9 cellular contexts compared by ENCODE assay signal in the genomic region with DNA sequence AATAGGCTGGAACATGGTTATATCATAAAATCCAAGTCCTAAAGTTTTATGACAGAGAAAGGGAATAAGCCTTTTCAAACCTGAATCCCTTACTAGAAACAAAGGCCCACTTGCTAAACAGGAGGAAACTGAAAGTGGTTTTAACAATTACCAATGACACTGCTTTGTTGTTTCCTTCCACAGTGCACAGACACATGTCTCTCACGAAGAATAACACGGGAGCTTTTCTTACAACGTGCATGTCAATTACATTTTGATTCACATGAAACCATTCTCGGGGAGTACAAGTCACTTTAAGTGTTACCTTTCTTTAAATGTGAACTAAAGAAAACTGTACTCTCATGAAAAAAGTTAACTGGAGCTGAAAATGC. TPM values are rescaled to one million over a fixed set of nuclear protein-coding genes. Genes with fewer than 3 reads are reported as not detected.
A peak's percentile ranks its signal among the peaks of the same experiment; 100 is the strongest.
DNase-seq lines count a peak whose midpoint lies in the region; ATAC-seq and TF ChIP-seq lines count a peak whose summit lies in the region.
"Had no signal": no experiment of that assay in that cellular context is flagged by ENCODE, and none has a peak within 500 bp of the region (broad histone marks: within the 10 kb centered on the region; RNA-seq: fewer than 3 reads in every experiment).

No MANE protein-coding gene starts in this region.

- peak overlapping the region; percentile 93 for H3K4me3 Mint-ChIP-seq in CD4-positive, alpha-beta T cell
- peak overlapping the region; percentile 95 for H3K4me3 Mint-ChIP-seq in mesothelial cell of epicardium

- H3K36me3 ChIP-seq in HUES6 (ENCODE audit: control insufficient read depth, insufficient read depth, low read length), result peaks cover 10% of the 10 kb centered on the region; the same call in 1 of the 2 replicates

- H3K9me3 ChIP-seq in CD4-positive, alpha-beta T cell (ENCODE audit: control insufficient read depth, low read length), result peaks cover 5% of the 10 kb centered on the region
- H3K9me3 ChIP-seq in HUES6 (ENCODE audit: control insufficient read depth, insufficient read depth, low read depth, low read length), result no peaks in the 10 kb centered on the region; the same call in 1 of the 2 replicates

- intact Hi-C loops in CD4-positive, alpha-beta T cell (cut with DNase I, micrococcal nuclease), result loop anchor here (2.0 to 10.0 kb wide), 7 partner anchors 286 to 619 kb away; a partner anchor contains a TSS

- H3K27me3 Mint-ChIP-seq in CD4-positive, alpha-beta T cell, result peaks cover 7% of the 10 kb centered on the region
- peaks cover 21% of the 10 kb centered on the region for H3K27me3 Mint-ChIP-seq in mesothelial cell of epicardium (ENCODE audit: low read depth)

- peak overlapping the region; percentile 100 for H3K27ac Mint-ChIP-seq in CD4-positive, alpha-beta T cell
- peak overlapping the region; percentile 97 for H3K27ac Mint-ChIP-seq in activated naive CD4-positive, alpha-beta T cell treated with anti-CD3 and anti-CD28 coated beads, Interleukin-2, amount 50 U/mL, for 72 hours
- H3K27ac Mint-ChIP-seq in mesothelial cell of epicardium, result peak overlapping the region; percentile 99

- no peak for ATAC-seq in CD4-positive, alpha-beta T cell (ENCODE audit: poor library complexity)
- ATAC-seq in activated naive CD4-positive, alpha-beta T cell treated with anti-CD3 and anti-CD28 coated beads, Interleukin-2, amount 50 U/mL, for 72 hours, result no peak
- ATAC-seq in GM19324 (IDR thresholded peaks at IDR 0.05; ENCODE audit: low FRiP score, unreplicated experiment), result no peak

- H3K9me3 Mint-ChIP-seq in CD4-positive, alpha-beta T cell, result peaks cover 2% of the 10 kb centered on the region
- H3K9me3 Mint-ChIP-seq in activated naive CD4-positive, alpha-beta T cell treated with anti-CD3 and anti-CD28 coated beads, Interleukin-2, amount 50 U/mL, for 72 hours, result peaks cover 0 to 6% of the 10 kb centered on the region in 2 donors
- peaks cover 7% of the 10 kb centered on the region for H3K9me3 Mint-ChIP-seq in mesothelial cell of epicardium

- no peak overlapping the region for H3K9ac ChIP-seq in HUES6 (ENCODE audit: low read length)

- no peak for TF ChIP-seq CTCF in CD4-positive, alpha-beta T cell (IDR thresholded peaks at IDR 0.05)
- TF ChIP-seq CTCF in mesothelial cell of epicardium (IDR thresholded peaks at IDR 0.05; ENCODE audit: unreplicated experiment), result no peak

- DNase-seq in CD4-positive, alpha-beta T cell, result no peak
- no peak for DNase-seq in activated naive CD4-positive, alpha-beta T cell treated with anti-CD3 and anti-CD28 coated beads, Interleukin-2, amount 50 U/mL, for 72 hours (ENCODE audit: low spot score in 2 of 2)
- DNase-seq in mesothelial cell of epicardium (ENCODE audit: low spot score in 2 of 2, unreplicated experiment in 2 of 2), result no peak
- DNase-seq in foreskin melanocyte, result no peak
- DNase-seq in iPS-NIHi7 (ENCODE audit: extremely low spot score), result no peak
- no peak for DNase-seq in RKO (ENCODE audit: low spot score)
- DNase-seq: activated CD8-positive, alpha-beta memory T cell treated with anti-CD3 and anti-CD28 coated beads for 24 hours had no signal

- H3K4me1 ChIP-seq in HUES6 (ENCODE audit: control insufficient read depth, insufficient read depth, low read length), result no peaks in the 10 kb centered on the region

- CTCF ChIA-PET in CD4-positive, alpha-beta T cell (lab: Charles Lee), result interaction anchor here (1.3 to 3.0 kb wide), 3 partner anchors 200 to 537 kb away, joined by 3 to 27 read pairs (median 3); no protein-coding TSS in a partner anchor

- no peak overlapping the region for H3K27ac ChIP-seq in CD4-positive, alpha-beta T cell (ENCODE audit: low read depth, low read length)
- no peak overlapping the region for H3K27ac ChIP-seq in HUES6 (ENCODE audit: low read depth, low read length)

- H3K4me3 ChIP-seq in HUES6 (ENCODE audit: low read depth, low read length), result peak overlapping the region; percentile 68; the same call in 1 of the 2 replicates

- H3K27me3 ChIP-seq in CD4-positive, alpha-beta T cell (ENCODE audit: control insufficient read depth, insufficient read depth, low read length), result no peaks in the 10 kb centered on the region
- H3K27me3 ChIP-seq in HUES6 (ENCODE audit: control insufficient read depth, insufficient read depth, low read length), result no peaks in the 10 kb centered on the region; the same call in 1 of the 2 replicates

- H3K36me3 Mint-ChIP-seq in CD4-positive, alpha-beta T cell (ENCODE audit: low read depth), result peaks cover 45% of the 10 kb centered on the region
- peaks cover 14 to 15% of the 10 kb centered on the region in 2 donors for H3K36me3 Mint-ChIP-seq in activated naive CD4-positive, alpha-beta T cell treated with anti-CD3 and anti-CD28 coated beads, Interleukin-2, amount 50 U/mL, for 72 hours
- H3K36me3 Mint-ChIP-seq in mesothelial cell of epicardium, result peaks cover 8% of the 10 kb centered on the region

- POLR2A ChIA-PET in CD4-positive, alpha-beta T cell (lab: Charles Lee), result interaction anchor here (1.5 to 3.3 kb wide), 6 partner anchors 10 to 536 kb away, joined by 5 to 36 read pairs (median 18); a partner anchor contains a TSS

- peaks cover 44% of the 10 kb centered on the region for H3K4me1 Mint-ChIP-seq in CD4-positive, alpha-beta T cell (ENCODE audit: low read depth)
- peaks cover 14% of the 10 kb centered on the region for H3K4me1 Mint-ChIP-seq in mesothelial cell of epicardium

RNA-seq across cellular contexts. Expression of a gene that starts 1.4 kb away (rescaled TPM):
- 10 to 100 TPM; 21.7 to 24.3 TPM for total RNA-seq in CD4-positive, alpha-beta T cell
- total RNA-seq in activated naive CD4-positive, alpha-beta T cell treated with anti-CD3 and anti-CD28 coated beads, Interleukin-2, amount 50 U/mL, for 72 hours, result 100 to 1,000 TPM in 1 of 2 donors, 10 to 100 TPM in 1; 73.9 to 101 TPM
- total RNA-seq in mesothelial cell of epicardium, result 41.5 to 42.2 TPM (median 41.6 TPM) in 3 replicates
